ENCODE assay signal across 14 cellular contexts in the genomic region with DNA sequence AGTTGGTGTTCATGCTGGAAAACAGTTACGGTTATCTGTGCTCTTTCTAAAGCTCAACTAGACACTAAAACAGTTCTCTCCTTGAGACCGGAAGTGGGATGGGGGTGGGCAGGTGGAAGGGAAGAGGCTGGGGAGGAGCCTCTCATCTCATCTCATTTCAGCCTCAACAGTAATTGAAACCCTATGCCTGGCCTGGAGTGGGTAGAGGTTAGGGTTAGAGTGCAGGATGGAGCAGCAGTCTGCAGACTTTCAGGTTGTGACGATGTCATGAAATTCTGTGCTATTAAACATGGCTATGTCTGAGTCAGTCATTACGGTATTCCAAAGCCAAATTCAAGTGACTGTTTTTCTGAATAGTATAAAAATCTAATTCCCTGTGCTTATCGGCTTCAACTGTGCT.
DNase-seq lines count a peak whose midpoint lies in the region; ATAC-seq and TF ChIP-seq lines count a peak whose summit lies in the region.
"Had no signal": no experiment of that assay in that cellular context is flagged by ENCODE, and none has a peak within 500 bp of the region (broad histone marks: within the 10 kb centered on the region; RNA-seq: fewer than 3 reads in every experiment).

No MANE protein-coding gene starts in this region.

- peaks cover 7% of the 10 kb centered on the region for H3K27me3 Mint-ChIP-seq in activated T-helper 2 cell treated with anti-CD3 and anti-CD28 coated beads, Interferon-gamma antibody, Interleukin-2, Interleukin-4, amounts not matched to agents 10 μg/mL and 5 μg/mL and 100 μg/mL, durations not matched to agents 14 hours and 24 hours and 36 hours (ENCODE audit: low read depth)
- H3K27me3 Mint-ChIP-seq: activated naive CD4-positive, alpha-beta T cell treated with anti-CD3 and anti-CD28 coated beads, Interleukin-2, amount 50 U/mL, for 24 hours had no signal

- intact Hi-C loops in heart left ventricle (cut with DNase I) (no loop called here), Right ventricle myocardium inferior (cut with DNase I) (no loop called here)
- intact Hi-C loops in activated T-helper 2 cell treated with anti-CD3 and anti-CD28 coated beads, Interferon-gamma antibody, Interleukin-2, Interleukin-4, amounts not matched to agents 10 μg/mL and 5 μg/mL and 100 μg/mL, durations not matched to agents 14 hours and 24 hours and 36 hours (cut with micrococcal nuclease) = no loop called here

- TF ChIP-seq POLR2A in heart left ventricle (IDR thresholded peaks at IDR 0.05) = no peak

- peaks cover 0 to 33% (median 0%) of the 10 kb centered on the region in 12 donors for H3K4me1 ChIP-seq in heart left ventricle
- H3K4me1 ChIP-seq: lower lobe of right lung had no signal

- H3K4me1 Mint-ChIP-seq in activated T-helper 2 cell treated with anti-CD3 and anti-CD28 coated beads, Interferon-gamma antibody, Interleukin-2, Interleukin-4, amounts not matched to agents 10 μg/mL and 5 μg/mL and 100 μg/mL, durations not matched to agents 14 hours and 24 hours and 36 hours (ENCODE audit: low read depth) = peaks cover 34% of the 10 kb centered on the region

- H3K36me3 ChIP-seq in heart left ventricle = peaks cover 0 to 33% (median 26%) of the 10 kb centered on the region in 9 donors

- DNase-seq in heart left ventricle = no peak
- DNase-seq in Right ventricle myocardium inferior (ENCODE audit: missing footprints) = no peak
- DNase-seq in M059J (ENCODE audit: low read depth) = peak; percentile 32
- DNase-seq in activated T-helper 2 cell treated with anti-CD3 and anti-CD28 coated beads, Interferon-gamma antibody, Interleukin-2, Interleukin-4, amounts not matched to agents 10 μg/mL and 5 μg/mL and 100 μg/mL, durations not matched to agents 14 hours and 24 hours and 36 hours (ENCODE audit: low spot score) = no peak
- no peak for DNase-seq in D341Med (ENCODE audit: low spot score)
- no peak for DNase-seq in omental fat pad (ENCODE audit: low spot score)
- DNase-seq in stimulated activated CD4-positive, alpha-beta T cell treated with anti-CD3 and anti-CD28 coated beads, Interleukin-15, amount 100 ng/mL, for 24 hours = no peak
- DNase-seq: lower lobe of right lung; NCI-H187 treated with DMSO at 0.1 percent for 48 hours; NK-92 treated with Interleukin-12 subunit alpha and Interleukin-12 subunit beta, amount 100 ng/mL, for 24 hours; sigmoid colon had no signal

- no peak overlapping the region for H3K27ac ChIP-seq in heart left ventricle
- H3K27ac ChIP-seq: C4-2B, lower lobe of right lung, sigmoid colon had no signal

- H3K4me3 Mint-ChIP-seq in activated T-helper 2 cell treated with anti-CD3 and anti-CD28 coated beads, Interferon-gamma antibody, Interleukin-2, Interleukin-4, amounts not matched to agents 10 μg/mL and 5 μg/mL and 100 μg/mL, durations not matched to agents 14 hours and 24 hours and 36 hours (ENCODE audit: low read depth) = no peak overlapping the region
- H3K4me3 Mint-ChIP-seq: activated naive CD4-positive, alpha-beta T cell treated with anti-CD3 and anti-CD28 coated beads, Interleukin-2, amount 50 U/mL, for 24 hours had no signal

- no peak overlapping the region for H3K4me3 ChIP-seq in heart left ventricle
- H3K4me3 ChIP-seq: lower lobe of right lung, sigmoid colon had no signal

- ATAC-seq in heart left ventricle (peak in 3 of 4 donors; percentile 20 to 31 (median 29)), Right ventricle myocardium inferior (no peak), omental fat pad (ENCODE audit: low FRiP score) (no peak)
- ATAC-seq: esophagus mucosa had no signal

- peak overlapping the region; percentile 33 for H3K27ac Mint-ChIP-seq in activated T-helper 2 cell treated with anti-CD3 and anti-CD28 coated beads, Interferon-gamma antibody, Interleukin-2, Interleukin-4, amounts not matched to agents 10 μg/mL and 5 μg/mL and 100 μg/mL, durations not matched to agents 14 hours and 24 hours and 36 hours

- TF ChIP-seq CTCF in heart left ventricle (IDR thresholded peaks at IDR 0.05) = no peak
- no peak for TF ChIP-seq CTCF in omental fat pad (IDR thresholded peaks at IDR 0.05)

- 74 to 83% (median 78%) methylated on average over 5 of the region's 5 CpGs for WGBS in heart left ventricle, 4 donors

- H3K27me3 ChIP-seq in heart left ventricle = no peaks in the 10 kb centered on the region
- H3K27me3 ChIP-seq: sigmoid colon had no signal

- H3K36me3 Mint-ChIP-seq in activated T-helper 2 cell treated with anti-CD3 and anti-CD28 coated beads, Interferon-gamma antibody, Interleukin-2, Interleukin-4, amounts not matched to agents 10 μg/mL and 5 μg/mL and 100 μg/mL, durations not matched to agents 14 hours and 24 hours and 36 hours (ENCODE audit: low read depth) = peaks cover 35% of the 10 kb centered on the region

- no peaks in the 10 kb centered on the region for H3K9me3 ChIP-seq in heart left ventricle
- H3K9me3 ChIP-seq: lower lobe of right lung, sigmoid colon had no signal

- no peaks in the 10 kb centered on the region for H3K9me3 Mint-ChIP-seq in activated T-helper 2 cell treated with anti-CD3 and anti-CD28 coated beads, Interferon-gamma antibody, Interleukin-2, Interleukin-4, amounts not matched to agents 10 μg/mL and 5 μg/mL and 100 μg/mL, durations not matched to agents 14 hours and 24 hours and 36 hours
- H3K9me3 Mint-ChIP-seq: activated naive CD4-positive, alpha-beta T cell treated with anti-CD3 and anti-CD28 coated beads, Interleukin-2, amount 50 U/mL, for 24 hours had no signal

Comparison
In these comparisons a context has a peak if more than half of its experiments do, and no peak if none do; other contexts are left out.
1. ATAC-seq: peak in heart left ventricle (3 of 4); none in Right ventricle myocardium inferior (single experiment) and omental fat pad (single experiment).